29 cellular contexts compared by ENCODE assay signal in the genomic region with DNA sequence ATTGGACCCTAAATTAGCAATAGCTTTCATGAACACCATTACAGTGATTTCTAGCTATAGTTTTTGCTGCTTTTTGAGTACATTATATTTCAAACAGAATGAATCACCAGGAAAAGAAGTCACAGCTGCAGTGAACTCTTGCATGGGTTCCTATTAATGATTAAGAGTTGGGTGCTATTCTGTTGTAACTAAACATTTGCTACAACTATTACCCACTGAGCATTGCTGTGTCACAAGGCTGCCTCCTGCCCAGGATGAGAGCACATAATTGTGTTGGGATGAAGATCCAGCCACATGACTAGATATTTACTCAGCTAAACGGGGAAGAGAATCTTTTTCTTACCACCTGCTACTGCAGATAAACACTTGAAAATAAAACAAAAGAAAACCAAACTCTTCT.
A peak's percentile ranks its signal among the peaks of the same experiment; 100 is the strongest.
DNase-seq lines count a peak whose midpoint lies in the region; ATAC-seq and TF ChIP-seq lines count a peak whose summit lies in the region.
"Had no signal": no experiment of that assay in that cellular context is flagged by ENCODE, and none has a peak within 500 bp of the region (broad histone marks: within the 10 kb centered on the region; RNA-seq: fewer than 3 reads in every experiment).

No MANE protein-coding gene starts in this region.

- H3K4me3 Mint-ChIP-seq in activated T-cell treated with anti-CD3 and anti-CD28 coated beads, Interleukin-2, amount 50 U/mL, for 72 hours = no peak overlapping the region
- H3K4me3 Mint-ChIP-seq: activated CD4-positive, alpha-beta T cell treated with anti-CD3 and anti-CD28 coated beads, Interleukin-2, amount 10 ng/mL, durations not matched to agents 7 days and 5 days; activated CD8-positive, alpha-beta memory T cell treated with anti-CD3 and anti-CD28 coated beads, Interleukin-2, amount 10 ng/mL, durations not matched to agents 7 days and 5 days; activated naive CD4-positive, alpha-beta T cell treated with anti-CD3 and anti-CD28 coated beads for 36 hours; CD14-positive monocyte; mesothelial cell of epicardium; naive thymus-derived CD8-positive, alpha-beta T cell; stimulated activated naive B cell treated with anti-CD40 and anti-IgM and Interleukin-4, amounts not matched to agents 10 μg/mL and 1 μg/mL and 100 μg/mL, for 72 hours; T-helper 2 cell treated with Interferon-gamma antibody and Interleukin-4, amounts not matched to agents 5 μg/mL and 100 μg/mL, for 36 hours had no signal

- H3K27ac Mint-ChIP-seq in activated T-cell treated with anti-CD3 and anti-CD28 coated beads, Interleukin-2, amount 50 U/mL, for 72 hours = no peak overlapping the region
- H3K27ac Mint-ChIP-seq: activated CD4-positive, alpha-beta T cell treated with anti-CD3 and anti-CD28 coated beads, Interleukin-2, amount 10 ng/mL, durations not matched to agents 7 days and 5 days; activated CD8-positive, alpha-beta memory T cell treated with anti-CD3 and anti-CD28 coated beads, Interleukin-2, amount 10 ng/mL, durations not matched to agents 7 days and 5 days; activated naive CD4-positive, alpha-beta T cell treated with anti-CD3 and anti-CD28 coated beads for 36 hours; mesothelial cell of epicardium; naive thymus-derived CD8-positive, alpha-beta T cell; stimulated activated naive B cell treated with anti-CD40 and anti-IgM and Interleukin-4, amounts not matched to agents 10 μg/mL and 1 μg/mL and 100 μg/mL, for 72 hours; T-helper 2 cell treated with Interferon-gamma antibody and Interleukin-4, amounts not matched to agents 5 μg/mL and 100 μg/mL, for 36 hours had no signal

- DNase-seq in A673 (ENCODE audit: low spot score) (peak; percentile 24), DMS53 treated with DMSO at 0.1 percent for 48 hours (lab: John Stamatoyannopoulos, UW; ENCODE audit: unreplicated experiment) (peak; percentile 91), NCI-H748 (lab: John Stamatoyannopoulos, UW; ENCODE audit: unreplicated experiment) (peak; percentile 93), kidney tubule cell (ENCODE audit: low spot score) (peak; percentile 95), NCI-H82 treated with DMSO at 0.1 percent for 48 hours (lab: John Stamatoyannopoulos, UW; ENCODE audit: unreplicated experiment) (no peak), GM19238 (ENCODE audit: insufficient read length, low spot score) (no peak)
- DNase-seq in activated T-cell treated with anti-CD3 and anti-CD28 coated beads, Interleukin-2, amount 50 U/mL, for 72 hours = no peak
- DNase-seq: activated CD4-positive, alpha-beta T cell treated with anti-CD3 and anti-CD28 coated beads, Interleukin-2, amount 10 ng/mL, durations not matched to agents 7 days and 5 days; activated CD8-positive, alpha-beta memory T cell treated with anti-CD3 and anti-CD28 coated beads, Interleukin-2, amount 10 ng/mL, durations not matched to agents 7 days and 5 days; activated naive CD4-positive, alpha-beta T cell treated with anti-CD3 and anti-CD28 coated beads for 36 hours; brain microvascular endothelial cell; GDM1; head of caudate nucleus; KBM-7; left ventricle myocardium inferior; naive thymus-derived CD8-positive, alpha-beta T cell; NCI-H2081 treated with DMSO at 0.1 percent for 48 hours; ovary; SK-N-SH; stimulated activated CD4-positive, alpha-beta T cell treated with anti-CD3 and anti-CD28 coated beads, Interleukin-4, amount 100 ng/mL, for 1 hour; stimulated activated naive B cell treated with anti-CD40 and anti-IgM and Interleukin-4, amounts not matched to agents 10 μg/mL and 1 μg/mL and 100 μg/mL, for 72 hours had no signal

- peaks cover 0 to 4% of the 10 kb centered on the region in 2 donors for H3K9me3 Mint-ChIP-seq in activated T-cell treated with anti-CD3 and anti-CD28 coated beads, Interleukin-2, amount 50 U/mL, for 72 hours
- H3K9me3 Mint-ChIP-seq: activated naive CD4-positive, alpha-beta T cell treated with anti-CD3 and anti-CD28 coated beads for 36 hours; T-helper 2 cell treated with Interferon-gamma antibody and Interleukin-4, amounts not matched to agents 5 μg/mL and 100 μg/mL, for 36 hours had no signal

- H3K9me3 ChIP-seq in A673 (ENCODE audit: low read depth, low read length, poor library complexity, severe bottlenecking) = peaks cover 8% of the 10 kb centered on the region
- H3K9me3 ChIP-seq: ovary, SK-N-SH, suprapubic skin had no signal

- CTCF ChIA-PET in A673 (lab: Charles Lee) = no interaction called here

- no peaks in the 10 kb centered on the region for H3K27me3 ChIP-seq in A673 (replicated peaks; ENCODE audit: insufficient read depth, low read depth, low read length, poor library complexity)
- H3K27me3 ChIP-seq: brain microvascular endothelial cell, ovary, right atrium auricular region, suprapubic skin had no signal

- H3K36me3 Mint-ChIP-seq in activated T-cell treated with anti-CD3 and anti-CD28 coated beads, Interleukin-2, amount 50 U/mL, for 72 hours (ENCODE audit: insufficient read depth in 2 of 2) = no peaks in the 10 kb centered on the region
- H3K36me3 Mint-ChIP-seq: activated CD8-positive, alpha-beta memory T cell treated with anti-CD3 and anti-CD28 coated beads, Interleukin-2, amount 10 ng/mL, durations not matched to agents 7 days and 5 days; CD14-positive monocyte; mesothelial cell of epicardium; naive thymus-derived CD8-positive, alpha-beta T cell had no signal

- no peak overlapping the region for H3K4me3 ChIP-seq in A673 (ENCODE audit: low read depth, low read length, poor library complexity, severe bottlenecking)
- H3K4me3 ChIP-seq: left ventricle myocardium inferior, ovary, right atrium auricular region, suprapubic skin had no signal

- H3K27ac ChIP-seq in A673 (ENCODE audit: low read depth, low read length, poor library complexity, severe bottlenecking) = no peak overlapping the region
- H3K27ac ChIP-seq: brain microvascular endothelial cell, epithelial cell of prostate, left ventricle myocardium inferior, ovary, right atrium auricular region, RWPE1, suprapubic skin, VCaP had no signal

- no peaks in the 10 kb centered on the region for H3K4me1 Mint-ChIP-seq in activated T-cell treated with anti-CD3 and anti-CD28 coated beads, Interleukin-2, amount 50 U/mL, for 72 hours (ENCODE audit: low read depth)
- H3K4me1 Mint-ChIP-seq: activated CD4-positive, alpha-beta T cell treated with anti-CD3 and anti-CD28 coated beads, Interleukin-2, amount 10 ng/mL, durations not matched to agents 7 days and 5 days; activated CD8-positive, alpha-beta memory T cell treated with anti-CD3 and anti-CD28 coated beads, Interleukin-2, amount 10 ng/mL, durations not matched to agents 7 days and 5 days; naive thymus-derived CD8-positive, alpha-beta T cell had no signal

- no peak for TF ChIP-seq CTCF in A673 (conservative IDR thresholded peaks at IDR 0.05; ENCODE audit: low read depth, low read length)

- POLR2A ChIA-PET in A673 (lab: Charles Lee; ENCODE audit: low non-redundant PET) = no interaction called here

- H3K27me3 Mint-ChIP-seq in activated T-cell treated with anti-CD3 and anti-CD28 coated beads, Interleukin-2, amount 50 U/mL, for 72 hours (ENCODE audit: low read depth) = no peaks in the 10 kb centered on the region
- H3K27me3 Mint-ChIP-seq: activated CD4-positive, alpha-beta T cell treated with anti-CD3 and anti-CD28 coated beads, Interleukin-2, amount 10 ng/mL, durations not matched to agents 7 days and 5 days; activated CD8-positive, alpha-beta memory T cell treated with anti-CD3 and anti-CD28 coated beads, Interleukin-2, amount 10 ng/mL, durations not matched to agents 7 days and 5 days; stimulated activated naive B cell treated with anti-CD40 and anti-IgM and Interleukin-4, amounts not matched to agents 10 μg/mL and 1 μg/mL and 100 μg/mL, for 72 hours had no signal

- H3K36me3 ChIP-seq in A673 (ENCODE audit: insufficient read depth, low read length, poor library complexity, severe bottlenecking) = no peaks in the 10 kb centered on the region
- H3K36me3 ChIP-seq: brain microvascular endothelial cell, left ventricle myocardium inferior, ovary, right atrium auricular region, suprapubic skin had no signal

- intact Hi-C loops in A673 (cut with micrococcal nuclease; ENCODE audit: unreplicated experiment) = no loop called here

- peaks cover 25% of the 10 kb centered on the region for H3K4me1 ChIP-seq in A673 (ENCODE audit: insufficient read depth, low read length, poor library complexity, severe bottlenecking)
- H3K4me1 ChIP-seq: left ventricle myocardium inferior, right atrium auricular region, suprapubic skin had no signal

- BruUV-seq in A673 (replicated peaks; lab: Mats Ljungman, UMichigan) = no TSS peak

- no peak for ATAC-seq in activated T-cell treated with anti-CD3 and anti-CD28 coated beads, Interleukin-2, amount 50 U/mL, for 72 hours (replicated peaks in 1 of 2)
- ATAC-seq: activated CD8-positive, alpha-beta memory T cell treated with anti-CD3 and anti-CD28 coated beads, Interleukin-2, amount 10 ng/mL, durations not matched to agents 7 days and 5 days; naive thymus-derived CD8-positive, alpha-beta T cell; stimulated activated naive B cell treated with anti-CD40 and anti-IgM and Interleukin-4, amounts not matched to agents 10 μg/mL and 1 μg/mL and 100 μg/mL, for 72 hours had no signal

Comparison
In these comparisons a context has a peak if more than half of its experiments do, and no peak if none do; other contexts are left out.
1. DNase-seq: peak in A673 (single experiment), DMS53 treated with DMSO at 0.1 percent for 48 hours (single experiment), NCI-H748 (single experiment) and kidney tubule cell (single experiment); none in activated T-cell treated with anti-CD3 and anti-CD28 coated beads, Interleukin-2, amount 50 U/mL, for 72 hours (0 of 2), NCI-H82 treated with DMSO at 0.1 percent for 48 hours (single experiment) and GM19238 (single experiment).